ENCODE assay signal across 8 cellular contexts in the genomic region with DNA sequence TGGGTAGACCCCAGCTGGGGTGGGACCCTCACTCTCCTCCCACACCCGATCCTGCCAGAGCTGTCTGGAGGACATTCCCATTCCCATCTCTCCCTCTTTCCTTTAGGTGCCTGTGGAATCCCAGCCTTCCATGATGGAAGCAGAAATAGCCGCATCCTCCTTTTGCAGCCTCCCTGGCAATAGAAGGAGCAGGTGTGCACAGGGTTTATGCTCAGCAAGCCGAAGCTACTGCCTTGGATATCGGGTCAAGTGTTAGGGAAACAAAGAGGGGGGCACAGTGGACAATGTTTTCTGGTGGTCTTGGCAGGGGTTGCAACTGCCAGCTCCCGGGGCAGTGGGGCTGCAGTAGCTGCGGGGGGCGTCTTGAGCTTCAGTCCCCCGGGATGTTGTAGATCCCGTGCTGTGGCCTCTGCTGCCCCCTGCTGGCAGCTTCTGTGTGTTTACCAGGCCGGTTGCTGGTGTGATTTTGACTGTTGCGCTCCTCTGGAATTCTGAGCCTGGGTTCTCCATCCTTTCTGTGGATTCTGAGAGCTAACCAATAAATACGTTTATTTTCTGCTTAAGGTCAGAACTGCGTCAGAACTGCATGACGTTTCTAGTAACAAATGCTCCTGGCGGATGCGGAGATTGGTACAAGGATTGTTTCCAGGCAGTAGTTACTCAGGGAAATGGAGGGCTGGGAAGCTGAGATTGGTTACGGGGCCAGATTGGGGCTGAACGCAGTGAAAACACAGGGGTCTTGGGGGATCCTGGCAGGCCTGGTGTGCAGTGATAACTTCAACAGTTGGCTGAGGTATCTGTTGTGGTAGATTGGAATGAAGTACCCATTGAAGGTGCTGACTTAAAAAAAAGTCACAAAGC. TPM values are rescaled to one million over a fixed set of nuclear protein-coding genes. Genes with fewer than 3 reads are reported as not detected.
DNase-seq lines count a peak whose midpoint lies in the region; ATAC-seq and TF ChIP-seq lines count a peak whose summit lies in the region.
"Not testable (repeated sequence)": the region's sequence is repeated elsewhere in the genome, so short reads cannot be mapped to it uniquely, and the experiment has no call there.

No MANE protein-coding gene starts in this region.

- peak; percentile 87 for ATAC-seq in DND-41 (ENCODE audit: insufficient read depth, low read depth)
- peak; percentile 93 for ATAC-seq in IMR-90 (ENCODE audit: low read depth)

- not testable (repeated sequence) for H3K27ac Mint-ChIP-seq in immature natural killer cell

- not testable (repeated sequence) for H3K9ac ChIP-seq in DND-41 (ENCODE audit: low read depth, low read length); IMR-90 (ENCODE audit: low read depth, low read length)
- H3K9ac ChIP-seq in NT2/D1 (ENCODE audit: insufficient read length, low read depth), result peak overlapping the region; percentile 42

- in situ Hi-C loops in IMR-90 (cut with MboI; ENCODE audit: low sequenced_read_pairs), result loop anchor here (25.0 kb wide), 1 partner anchor 1303 kb away; a partner anchor contains a TSS

- not testable (repeated sequence) for H3K9me3 Mint-ChIP-seq in immature natural killer cell

- POLR2A ChIA-PET in IMR-90 (lab: Charles Lee; ENCODE audit: unreplicated experiment), result not testable (repeated sequence)

- not testable (repeated sequence) for H3K23ac ChIP-seq in IMR-90 (ENCODE audit: low read depth, low read length)

- H4K5ac ChIP-seq in IMR-90 (ENCODE audit: low read depth, low read length), result not testable (repeated sequence)

- WGBS in IMR-90 (ENCODE audit: extremely low coverage in 2 of 2, insufficient read length in 1 of 2), 2 experiments, result 21% methylated on average over 4 of the region's 18 CpGs; no CpG with 5 or more reads in 1 of the 2 experiments
- 12 to 13% methylated on average over 16 to 17 of the region's 18 CpGs for WGBS in testis, 2 donors

- H3K4me2 ChIP-seq in DND-41 (ENCODE audit: insufficient read depth, low read length), result 0 out of 2 replicates have a peak overlapping the region, but pooled peaks have one; percentile 28
- not testable (repeated sequence) for H3K4me2 ChIP-seq in IMR-90 (ENCODE audit: low read depth, low read length)

- dilution Hi-C loops in IMR-90 (cut with HindIII; ENCODE audit: low sequenced_read_pairs, unreplicated experiment), result not testable (repeated sequence)

- not testable (repeated sequence) for H2BK120ac ChIP-seq in IMR-90 (ENCODE audit: low read depth, low read length)

- not testable (repeated sequence) for H2AK5ac ChIP-seq in IMR-90 (ENCODE audit: low read depth, low read length)

- H3K27me3 Mint-ChIP-seq in immature natural killer cell (ENCODE audit: low read depth in 3 of 3), result peaks cover 4 to 13% (median 7%) of the 10 kb centered on the region in 3 donors

- H3K14ac ChIP-seq in IMR-90 (replicated peaks; ENCODE audit: low read depth, low read length), result not testable (repeated sequence)

- H3K4ac ChIP-seq in IMR-90 (ENCODE audit: low read depth, low read length), result not testable (repeated sequence)

- H3K4me1 Mint-ChIP-seq in immature natural killer cell, result peaks cover 14 to 16% of the 10 kb centered on the region in 2 donors

- H2BK5ac ChIP-seq in IMR-90 (ENCODE audit: low read depth, low read length, poor library complexity, severe bottlenecking), result not testable (repeated sequence)

- not testable (repeated sequence) for H3K79me2 ChIP-seq in DND-41 (ENCODE audit: insufficient read depth, low read length)

- intact Hi-C loops in IMR-90 (cut with micrococcal nuclease); breast epithelium (cut with DNase I; ENCODE audit: low total_unique reads); testis (cut with DNase I; ENCODE audit: low total_unique reads): not testable (repeated sequence)

- not testable (repeated sequence) for H2AK9ac ChIP-seq in IMR-90 (replicated peaks; ENCODE audit: low read depth, low read length, poor library complexity)

- peaks cover 18% of the 10 kb centered on the region for H3K4me1 ChIP-seq in DND-41 (ENCODE audit: insufficient read depth, low read length)
- H3K4me1 ChIP-seq in IMR-90 (ENCODE audit: control insufficient read depth, insufficient read depth, low read length); NT2/D1 (ENCODE audit: insufficient read depth, insufficient read length); breast epithelium; testis: not testable (repeated sequence)

- not testable (repeated sequence) for H3K27ac ChIP-seq in DND-41 (ENCODE audit: low read length); IMR-90 (ENCODE audit: insufficient read depth, low read length); breast epithelium; testis

- not testable (repeated sequence) for H2BK20ac ChIP-seq in IMR-90 (ENCODE audit: low read depth, low read length)

- not testable (repeated sequence) for H3K79me1 ChIP-seq in IMR-90 (ENCODE audit: low read depth in 1 of 2, low read length in 2 of 2)

- TF ChIP-seq RAD21 in IMR-90 (IDR thresholded peaks at IDR 0.05; ENCODE audit: low read length), result 0 out of 2 replicates have a peak, but pooled peaks have one; percentile 20

- not testable (repeated sequence) for H3K9me1 ChIP-seq in IMR-90 (ENCODE audit: insufficient read depth, low read length)

- H2AFZ ChIP-seq in DND-41 (ENCODE audit: low read depth, low read length), result 0 out of 2 replicates have a peak overlapping the region, but pooled peaks have one; percentile 6
- H2AFZ ChIP-seq in IMR-90 (replicated peaks; ENCODE audit: low read length, poor library complexity), result not testable (repeated sequence)

- H3K18ac ChIP-seq in IMR-90 (ENCODE audit: low read depth, low read length), result not testable (repeated sequence)

- not testable (repeated sequence) for H3K36me3 ChIP-seq in DND-41 (ENCODE audit: insufficient read depth, low read length); IMR-90 (ENCODE audit: control insufficient read depth, insufficient read depth, low read length); NT2/D1 (ENCODE audit: insufficient read depth, insufficient read length, low read length); breast epithelium; testis (ENCODE audit: low read depth, missing control alignments)

- H4K20me1 ChIP-seq in DND-41 (ENCODE audit: insufficient read depth, low read length); IMR-90 (ENCODE audit: insufficient read depth, low read length): not testable (repeated sequence)

- H3K4me3 ChIP-seq in DND-41 (ENCODE audit: low read depth in 1 of 2, low read length in 2 of 2); IMR-90 (ENCODE audit: insufficient read depth, low read depth, low read length); breast epithelium; testis: not testable (repeated sequence)
- H3K4me3 ChIP-seq in NT2/D1 (ENCODE audit: insufficient read length, low read depth), result peak overlapping the region; percentile 4

- TF ChIP-seq POLR2A in IMR-90 (IDR thresholded peaks at IDR 0.05; ENCODE audit: low read depth, low read length); breast epithelium (IDR thresholded peaks at IDR 0.05); testis (IDR thresholded peaks at IDR 0.05): not testable (repeated sequence)

- H3K27me3 ChIP-seq in DND-41 (ENCODE audit: insufficient read depth, low read length, poor library complexity), result peaks cover 15% of the 10 kb centered on the region
- peaks cover 68% of the 10 kb centered on the region for H3K27me3 ChIP-seq in IMR-90 (ENCODE audit: control insufficient read depth, insufficient read depth, low read length)
- not testable (repeated sequence) for H3K27me3 ChIP-seq in NT2/D1 (ENCODE audit: insufficient read depth, insufficient read length); testis
- peaks cover 0 to 18% of the 10 kb centered on the region in 2 donors for H3K27me3 ChIP-seq in breast epithelium

- TF ChIP-seq CTCF in DND-41 (IDR thresholded peaks at IDR 0.05; ENCODE audit: borderline replicate concordance, extremely low read depth, low read length, poor library complexity, severe bottlenecking) (peak; percentile 66), IMR-90 (conservative IDR thresholded peaks at IDR 0.05; ENCODE audit: low read depth, low read length) (peak; percentile 42), breast epithelium (IDR thresholded peaks at IDR 0.05) (peak in 2 of 3 donors; percentile 30 to 60), testis (IDR thresholded peaks at IDR 0.05) (peak; percentile 46 to 82 (median 57))

- not testable (repeated sequence) for H3K36me3 Mint-ChIP-seq in immature natural killer cell

- H3K9me3 ChIP-seq in DND-41 (ENCODE audit: insufficient read depth, low read length, severe bottlenecking); IMR-90 (ENCODE audit: control insufficient read depth, insufficient read depth, low read length); NT2/D1 (ENCODE audit: insufficient read depth, low read length); breast epithelium; testis: not testable (repeated sequence)

- not testable (repeated sequence) for H4K91ac ChIP-seq in IMR-90 (ENCODE audit: insufficient read depth, low read depth, low read length)

- not testable (repeated sequence) for H2BK15ac ChIP-seq in IMR-90 (ENCODE audit: low read depth, low read length)

- H3K4me3 Mint-ChIP-seq in immature natural killer cell, result peak overlapping the region in 1 of 5 donors; percentile 36

- H4K8ac ChIP-seq in IMR-90 (ENCODE audit: low read depth in 2 of 2, low read length in 2 of 2), result not testable (repeated sequence)

- not testable (repeated sequence) for BruUV-seq in IMR-90 (replicated peaks; lab: Mats Ljungman, UMichigan)

- CTCF ChIA-PET in IMR-90 (lab: Yijun Ruan, JAX), result interaction anchor here (0.9 to 2.6 kb wide), 2 partner anchors 8 to 146 kb away, joined by 3 to 7 read pairs; no protein-coding TSS in a partner anchor

- not testable (repeated sequence) for H3K56ac ChIP-seq in IMR-90 (ENCODE audit: extremely low read depth, insufficient read depth, low read length)

- peak; percentile 69 for DNase-seq in DND-41
- DNase-seq in IMR-90, result peak; percentile 24
- not testable (repeated sequence) for DNase-seq in NT2/D1 (ENCODE audit: low read depth, low spot score)
- DNase-seq in activated CD4-positive, alpha-beta T cell treated with anti-CD3 and anti-CD28 coated beads, Interleukin-2, amount 50 U/mL, for 48 hours, result peak; percentile 73 to 75
- peak in 1 of 2 donors; percentile 72 for DNase-seq in breast epithelium (ENCODE audit: low spot score in 2 of 2)
- peak; percentile 43 to 53 (median 52) for DNase-seq in immature natural killer cell
- DNase-seq in retina, result peak; percentile 69
- peak; percentile 87 for DNase-seq in testis

RNA-seq across cellular contexts. Expression of a gene that starts 31.2 kb away (rescaled TPM):
- 23.1 and 34.1 TPM in 2 replicates for total RNA-seq in IMR-90 (2012; rRNA removed)
- polyA plus RNA-seq in IMR-90 (2012; rRNA removed), result 27.3 and 29.3 TPM in 2 replicates
- 18.4 and 27.6 TPM in 2 replicates for polyA plus RNA-seq in IMR-90 (2012; cell fraction: cytosol; rRNA removed)
- 3.7 and 10.1 TPM in 2 replicates for polyA plus RNA-seq in IMR-90 (2012; cell fraction: nucleus; rRNA removed; ENCODE audit: low replicate concordance)
- 10 to 100 TPM; 19.7 to 33.4 (median 24.5) TPM for total RNA-seq in breast epithelium
- 1 to 10 TPM; 6.0 to 9.9 (median 6.2) TPM for polyA plus RNA-seq in immature natural killer cell
- 10 to 100 TPM; 47.4 to 94.6 TPM for total RNA-seq in testis
- polyA plus RNA-seq in testis (ENCODE audit: insufficient read depth, low read depth, low replicate concordance), result 270 TPM

RNA-seq across cellular contexts. Expression of a gene that starts 45.5 kb away (rescaled TPM):
- 241 and 293 TPM in 2 replicates for total RNA-seq in IMR-90 (2012; rRNA removed)
- polyA plus RNA-seq in IMR-90 (2012; rRNA removed), result 470 and 489 TPM in 2 replicates
- 544 and 563 TPM in 2 replicates for polyA plus RNA-seq in IMR-90 (2012; cell fraction: cytosol; rRNA removed)
- polyA plus RNA-seq in IMR-90 (2012; cell fraction: nucleus; rRNA removed; ENCODE audit: low replicate concordance), result 172 and 183 TPM in 2 replicates
- total RNA-seq in breast epithelium, result 100 to 1,000 TPM; 252 to 432 (median 278) TPM
- polyA plus RNA-seq in immature natural killer cell, result 100 to 1,000 TPM; 224 to 384 (median 327) TPM
- total RNA-seq in testis, result 100 to 1,000 TPM; 228 to 273 TPM
- polyA plus RNA-seq in testis (ENCODE audit: insufficient read depth, low read depth, low replicate concordance), result 233 TPM

RNA-seq across cellular contexts. Expression of a gene that starts 52.8 kb away (rescaled TPM):
- total RNA-seq in IMR-90 (2012; rRNA removed) (0.56 and 0.72 TPM in 2 replicates), breast epithelium (10 to 100 TPM; 14.4 to 44.6 (median 17.1) TPM), testis (10 to 100 TPM; 13.6 to 20.2 TPM)
- polyA plus RNA-seq in IMR-90 (2012; rRNA removed) (5.4 and 6.7 TPM in 2 replicates), immature natural killer cell (1 to 10 TPM in 1 of 3 donors, under 1 TPM in 1, not detected in 1; 0.32 to 1.4 TPM), testis (ENCODE audit: insufficient read depth, low read depth, low replicate concordance) (12.1 TPM)
- 3.5 and 4.6 TPM in 2 replicates for polyA plus RNA-seq in IMR-90 (2012; cell fraction: cytosol; rRNA removed)
- 30.5 and 67.2 TPM in 2 replicates for polyA plus RNA-seq in IMR-90 (2012; cell fraction: nucleus; rRNA removed; ENCODE audit: low replicate concordance)
